In genomic region chr1:191693797-191694196, GRCh38 we compare ENCODE assay signal across 29 cellular contexts.
"Had no signal": no experiment of that assay in that cellular context is flagged by ENCODE, and none has a peak within 500 bp of the region (broad histone marks: within the 10 kb centered on the region; RNA-seq: fewer than 3 reads in every experiment).

No MANE protein-coding gene starts in this region.

- H3K4me1 ChIP-seq: colonic mucosa, esophagus muscularis mucosa, esophagus squamous epithelium, foreskin keratinocyte, gastrocnemius medialis, gastroesophageal sphincter, heart left ventricle, heart right ventricle had no signal

- H3K27me3 Mint-ChIP-seq: dendritic cell treated with granulocyte-macrophage colony-stimulating factor and Interleukin-4, amounts not matched to agents 40 ng/mL and 50 ng/mL, for 4 days; effector memory CD8-positive, alpha-beta T cell had no signal

- H3K4me3 ChIP-seq: colonic mucosa, coronary artery, dorsolateral prefrontal cortex, esophagus muscularis mucosa, esophagus squamous epithelium, gastrocnemius medialis, gastroesophageal sphincter, heart left ventricle, heart right ventricle, hepatocyte had no signal

- H3K27me3 ChIP-seq: colonic mucosa, dorsolateral prefrontal cortex, esophagus muscularis mucosa, esophagus squamous epithelium, foreskin keratinocyte, gastrocnemius medialis, gastroesophageal sphincter, heart left ventricle, heart right ventricle, hepatocyte had no signal

- H3K4me2 ChIP-seq: hepatocyte had no signal

- H3K4me3 Mint-ChIP-seq: dendritic cell treated with granulocyte-macrophage colony-stimulating factor and Interleukin-4, amounts not matched to agents 40 ng/mL and 50 ng/mL, for 4 days; effector memory CD8-positive, alpha-beta T cell had no signal

- H3K79me2 ChIP-seq: hepatocyte had no signal

- H3K9me3 ChIP-seq: colonic mucosa, esophagus muscularis mucosa, esophagus squamous epithelium, gastrocnemius medialis had no signal

- H3K36me3 ChIP-seq: colonic mucosa, esophagus muscularis mucosa, esophagus squamous epithelium, gastrocnemius medialis, gastroesophageal sphincter, heart left ventricle, heart right ventricle had no signal

- H3K27ac ChIP-seq: colonic mucosa, coronary artery, dorsolateral prefrontal cortex, epithelial cell of prostate, esophagus muscularis mucosa, esophagus squamous epithelium, foreskin keratinocyte, gastrocnemius medialis, gastroesophageal sphincter, heart left ventricle, heart right ventricle, hepatocyte had no signal

- FAIRE-seq: colon, endometrium, endothelial cell of umbilical vein, frontal cortex had no signal

- H3K27ac Mint-ChIP-seq: dendritic cell treated with granulocyte-macrophage colony-stimulating factor and Interleukin-4, amounts not matched to agents 40 ng/mL and 50 ng/mL, for 4 days; effector memory CD8-positive, alpha-beta T cell had no signal

- ATAC-seq: effector memory CD8-positive, alpha-beta T cell; esophagus mucosa; foreskin keratinocyte; gastrocnemius medialis; gastroesophageal sphincter; heart left ventricle; heart right ventricle had no signal

- DNase-seq: colonic mucosa; cortex of kidney; dermis blood vessel endothelial cell; dorsolateral prefrontal cortex; effector CD4-positive, alpha-beta T cell; effector CD8-positive, alpha-beta T cell; effector memory CD4-positive, alpha-beta T cell; effector memory CD8-positive, alpha-beta T cell; erythroblast; esophagus squamous epithelium; foreskin fibroblast; foreskin keratinocyte; foreskin melanocyte; gastrocnemius medialis; glutamatergic neuron; head of caudate nucleus; heart left ventricle; heart right ventricle had no signal

- H2AFZ ChIP-seq: hepatocyte had no signal
